ENCODE assay signal across 10 cellular contexts in the genomic region with DNA sequence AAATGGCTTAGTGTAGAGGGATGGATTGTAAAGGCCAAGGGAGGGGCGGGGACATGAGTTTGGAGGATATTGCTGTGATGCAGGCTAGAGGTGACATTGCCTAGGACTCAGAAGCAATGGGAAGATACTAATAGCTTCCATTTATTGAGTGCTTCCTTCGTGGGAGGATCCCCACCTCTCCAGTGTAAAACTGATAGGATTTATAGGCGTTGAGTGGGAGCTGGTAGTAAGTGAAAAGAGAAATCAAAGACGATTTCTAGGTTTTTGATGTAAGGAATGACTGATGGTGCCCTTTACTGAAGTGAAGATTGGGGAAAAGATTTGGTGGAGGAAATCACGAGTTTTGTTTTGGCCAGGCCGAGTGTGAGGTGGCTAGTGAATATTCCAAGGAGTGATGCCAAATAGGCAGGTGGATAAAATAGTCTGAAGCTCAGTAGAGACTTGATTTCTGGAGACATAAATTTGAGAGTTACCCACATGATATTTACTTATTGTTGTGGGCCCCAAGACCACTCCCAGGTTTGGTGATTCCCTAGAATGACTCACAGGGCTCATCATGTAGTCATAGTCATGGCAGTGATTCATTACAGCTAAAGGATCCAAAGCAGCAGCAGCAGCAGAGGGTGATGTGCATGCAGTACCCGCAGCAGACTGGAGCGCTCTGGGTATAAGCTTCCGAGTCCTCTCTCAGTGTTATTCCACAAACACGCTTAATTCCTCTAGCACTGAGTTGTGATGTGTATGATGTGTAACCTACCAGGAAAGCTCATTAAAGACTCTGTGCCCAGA. TPM values are rescaled to one million over a fixed set of nuclear protein-coding genes. Genes with fewer than 3 reads are reported as not detected.
DNase-seq lines count a peak whose midpoint lies in the region; ATAC-seq and TF ChIP-seq lines count a peak whose summit lies in the region.
"Had no signal": no experiment of that assay in that cellular context is flagged by ENCODE, and none has a peak within 500 bp of the region (broad histone marks: within the 10 kb centered on the region; RNA-seq: fewer than 3 reads in every experiment).

No MANE protein-coding gene starts in this region.

- CTCF ChIA-PET in activated CD8-positive, alpha-beta T cell treated with anti-CD3 and anti-CD28 coated beads for 36 hours (lab: Charles Lee) = interaction anchor here (1.4 to 1.9 kb wide), 4 partner anchors 10 to 177 kb away, joined by 4 to 7 read pairs (median 4); a partner anchor contains a TSS
- CTCF ChIA-PET in activated CD8-positive, alpha-beta T cell treated with anti-CD3 and anti-CD28 coated beads, Interleukin-2, amount 10 ng/mL, durations not matched to agents 7 days and 5 days (lab: Charles Lee) = interaction anchor here (0.6 to 2.1 kb wide), 4 partner anchors 10 to 178 kb away, joined by 3 to 7 read pairs (median 3); a partner anchor contains a TSS

- H3K27ac ChIP-seq in MM.1S (ENCODE audit: low read length) = no peak overlapping the region

- H3K27me3 Mint-ChIP-seq in activated CD8-positive, alpha-beta T cell treated with anti-CD3 and anti-CD28 coated beads for 36 hours = no peaks in the 10 kb centered on the region
- H3K27me3 Mint-ChIP-seq in activated CD8-positive, alpha-beta T cell treated with anti-CD3 and anti-CD28 coated beads, Interleukin-2, amount 10 ng/mL, durations not matched to agents 7 days and 5 days (ENCODE audit: low read depth) = no peaks in the 10 kb centered on the region
- no peaks in the 10 kb centered on the region for H3K27me3 Mint-ChIP-seq in activated T-cell treated with anti-CD3 and anti-CD28 coated beads, Interleukin-2, amount 50 U/mL, for 72 hours (ENCODE audit: low read depth)
- H3K27me3 Mint-ChIP-seq in stimulated activated naive B cell treated with anti-CD40 and anti-IgM and Interleukin-4, amounts not matched to agents 10 μg/mL and 1 μg/mL and 100 μg/mL, for 72 hours = no peaks in the 10 kb centered on the region

- no peak for TF ChIP-seq CTCF in activated CD8-positive, alpha-beta T cell treated with anti-CD3 and anti-CD28 coated beads for 36 hours (IDR thresholded peaks at IDR 0.05)
- no peak for TF ChIP-seq CTCF in MM.1S (IDR thresholded peaks at IDR 0.05; ENCODE audit: low read length)

- peaks cover 42% of the 10 kb centered on the region for H3K36me3 Mint-ChIP-seq in activated CD8-positive, alpha-beta T cell treated with anti-CD3 and anti-CD28 coated beads for 36 hours (ENCODE audit: low read depth)
- H3K36me3 Mint-ChIP-seq in activated CD8-positive, alpha-beta T cell treated with anti-CD3 and anti-CD28 coated beads, Interleukin-2, amount 10 ng/mL, durations not matched to agents 7 days and 5 days (ENCODE audit: low read depth) = peaks cover 43% of the 10 kb centered on the region
- peaks cover 0 to 25% of the 10 kb centered on the region in 2 donors for H3K36me3 Mint-ChIP-seq in activated T-cell treated with anti-CD3 and anti-CD28 coated beads, Interleukin-2, amount 50 U/mL, for 72 hours (ENCODE audit: insufficient read depth in 2 of 2)
- peaks cover 18 to 41% of the 10 kb centered on the region in 2 donors for H3K36me3 Mint-ChIP-seq in stimulated activated naive B cell treated with anti-CD40 and anti-IgM and Interleukin-4, amounts not matched to agents 10 μg/mL and 1 μg/mL and 100 μg/mL, for 72 hours

- H4K20me1 ChIP-seq in MM.1S (ENCODE audit: insufficient read depth, low read length) = no peaks in the 10 kb centered on the region

- no peaks in the 10 kb centered on the region for H3K4me1 ChIP-seq in MM.1S (ENCODE audit: low read length)

- no peaks in the 10 kb centered on the region for H3K27me3 ChIP-seq in MM.1S (replicated peaks; ENCODE audit: insufficient read depth, low read length)

- intact Hi-C loops in activated CD8-positive, alpha-beta T cell treated with anti-CD3 and anti-CD28 coated beads for 36 hours (cut with micrococcal nuclease) = no loop called here

- H3K9me3 Mint-ChIP-seq in activated CD8-positive, alpha-beta T cell treated with anti-CD3 and anti-CD28 coated beads for 36 hours = no peaks in the 10 kb centered on the region
- no peaks in the 10 kb centered on the region for H3K9me3 Mint-ChIP-seq in activated CD8-positive, alpha-beta T cell treated with anti-CD3 and anti-CD28 coated beads, Interleukin-2, amount 10 ng/mL, durations not matched to agents 7 days and 5 days (ENCODE audit: insufficient read depth)
- no peaks in the 10 kb centered on the region for H3K9me3 Mint-ChIP-seq in activated T-cell treated with anti-CD3 and anti-CD28 coated beads, Interleukin-2, amount 50 U/mL, for 72 hours
- no peaks in the 10 kb centered on the region for H3K9me3 Mint-ChIP-seq in stimulated activated naive B cell treated with anti-CD40 and anti-IgM and Interleukin-4, amounts not matched to agents 10 μg/mL and 1 μg/mL and 100 μg/mL, for 72 hours

- no peak overlapping the region for H3K4me2 ChIP-seq in MM.1S (ENCODE audit: low read depth, low read length)

- no peak overlapping the region for H3K9ac ChIP-seq in MM.1S (ENCODE audit: low read length)

- no peak overlapping the region for H2AFZ ChIP-seq in MM.1S (ENCODE audit: low read length)

- peak; percentile 35 for DNase-seq in activated CD8-positive, alpha-beta T cell treated with anti-CD3 and anti-CD28 coated beads for 36 hours
- DNase-seq in activated CD8-positive, alpha-beta T cell treated with anti-CD3 and anti-CD28 coated beads, Interleukin-2, amount 10 ng/mL, durations not matched to agents 7 days and 5 days = no peak
- DNase-seq in activated T-cell treated with anti-CD3 and anti-CD28 coated beads, Interleukin-2, amount 50 U/mL, for 72 hours = peak; percentile 27 to 52
- DNase-seq in glomerular visceral epithelial cell (ENCODE audit: extremely low spot score) (peak; percentile 85), NCI-H774 (lab: John Stamatoyannopoulos, UW) (no peak), MM.1S (no peak)
- DNase-seq in stimulated activated naive B cell treated with anti-CD40 and anti-IgM and Interleukin-4, amounts not matched to agents 10 μg/mL and 1 μg/mL and 100 μg/mL, for 72 hours = no peak
- DNase-seq in NK-92 treated with Interleukin-12 subunit alpha and Interleukin-12 subunit beta, amount 100 ng/mL, for 24 hours (lab: John Stamatoyannopoulos, UW) = no peak
- DNase-seq: C1 segment of cervical spinal cord; effector memory CD4-positive, alpha-beta T cell had no signal

- H3K4me1 Mint-ChIP-seq in activated CD8-positive, alpha-beta T cell treated with anti-CD3 and anti-CD28 coated beads for 36 hours (ENCODE audit: low read depth) = peaks cover 46% of the 10 kb centered on the region
- H3K4me1 Mint-ChIP-seq in activated CD8-positive, alpha-beta T cell treated with anti-CD3 and anti-CD28 coated beads, Interleukin-2, amount 10 ng/mL, durations not matched to agents 7 days and 5 days (ENCODE audit: low read depth) = peaks cover 16% of the 10 kb centered on the region
- H3K4me1 Mint-ChIP-seq in activated T-cell treated with anti-CD3 and anti-CD28 coated beads, Interleukin-2, amount 50 U/mL, for 72 hours (ENCODE audit: low read depth) = peaks cover 54% of the 10 kb centered on the region
- peaks cover 14 to 19% of the 10 kb centered on the region in 2 donors for H3K4me1 Mint-ChIP-seq in stimulated activated naive B cell treated with anti-CD40 and anti-IgM and Interleukin-4, amounts not matched to agents 10 μg/mL and 1 μg/mL and 100 μg/mL, for 72 hours

- POLR2A ChIA-PET in activated CD8-positive, alpha-beta T cell treated with anti-CD3 and anti-CD28 coated beads for 36 hours (lab: Charles Lee) = interaction anchor here (0.9 to 3.6 kb wide), 5 partner anchors 9 to 46 kb away, joined by 3 to 23 read pairs (median 3); a partner anchor contains a TSS
- POLR2A ChIA-PET in activated CD8-positive, alpha-beta T cell treated with anti-CD3 and anti-CD28 coated beads, Interleukin-2, amount 10 ng/mL, durations not matched to agents 7 days and 5 days (lab: Charles Lee) = interaction anchor here (1.7 kb wide), 1 partner anchor 10 kb away, joined by 10 read pairs; a partner anchor contains a TSS

- ATAC-seq in activated CD8-positive, alpha-beta T cell treated with anti-CD3 and anti-CD28 coated beads for 36 hours = peak; percentile 79
- no peak for ATAC-seq in activated CD8-positive, alpha-beta T cell treated with anti-CD3 and anti-CD28 coated beads, Interleukin-2, amount 10 ng/mL, durations not matched to agents 7 days and 5 days
- ATAC-seq in activated T-cell treated with anti-CD3 and anti-CD28 coated beads, Interleukin-2, amount 50 U/mL, for 72 hours (replicated peaks in 1 of 2) = peak; percentile 99
- ATAC-seq in stimulated activated naive B cell treated with anti-CD40 and anti-IgM and Interleukin-4, amounts not matched to agents 10 μg/mL and 1 μg/mL and 100 μg/mL, for 72 hours (replicated peaks) = peak in 1 of 2 donors; percentile 33

- no peak overlapping the region for H3K4me3 ChIP-seq in MM.1S (ENCODE audit: low read length)

- peaks cover 98% of the 10 kb centered on the region for H3K79me2 ChIP-seq in MM.1S (ENCODE audit: low read length)

- no peaks in the 10 kb centered on the region for H3K9me2 ChIP-seq in MM.1S (replicated peaks; ENCODE audit: insufficient read depth, low read length)

- no peaks in the 10 kb centered on the region for H3K9me3 ChIP-seq in MM.1S (replicated peaks; ENCODE audit: insufficient read depth, low read length)

- peaks cover 17% of the 10 kb centered on the region; the same call in 1 of the 2 replicates for H3K36me3 ChIP-seq in MM.1S (replicated peaks; ENCODE audit: insufficient read depth, low read length)

- H3F3A ChIP-seq in MM.1S (ENCODE audit: insufficient read depth, low read length) = no peaks in the 10 kb centered on the region

- H3K27ac Mint-ChIP-seq in activated CD8-positive, alpha-beta T cell treated with anti-CD3 and anti-CD28 coated beads for 36 hours = peak overlapping the region; percentile 67
- H3K27ac Mint-ChIP-seq in activated CD8-positive, alpha-beta T cell treated with anti-CD3 and anti-CD28 coated beads, Interleukin-2, amount 10 ng/mL, durations not matched to agents 7 days and 5 days = no peak overlapping the region
- peak overlapping the region; percentile 0 for H3K27ac Mint-ChIP-seq in activated T-cell treated with anti-CD3 and anti-CD28 coated beads, Interleukin-2, amount 50 U/mL, for 72 hours
- H3K27ac Mint-ChIP-seq in stimulated activated naive B cell treated with anti-CD40 and anti-IgM and Interleukin-4, amounts not matched to agents 10 μg/mL and 1 μg/mL and 100 μg/mL, for 72 hours = peak overlapping the region; percentile 3

- no peak overlapping the region for H3K4me3 Mint-ChIP-seq in activated CD8-positive, alpha-beta T cell treated with anti-CD3 and anti-CD28 coated beads for 36 hours
- H3K4me3 Mint-ChIP-seq in activated CD8-positive, alpha-beta T cell treated with anti-CD3 and anti-CD28 coated beads, Interleukin-2, amount 10 ng/mL, durations not matched to agents 7 days and 5 days = no peak overlapping the region
- H3K4me3 Mint-ChIP-seq in activated T-cell treated with anti-CD3 and anti-CD28 coated beads, Interleukin-2, amount 50 U/mL, for 72 hours = peak overlapping the region in 1 of 2 donors; percentile 6
- H3K4me3 Mint-ChIP-seq in stimulated activated naive B cell treated with anti-CD40 and anti-IgM and Interleukin-4, amounts not matched to agents 10 μg/mL and 1 μg/mL and 100 μg/mL, for 72 hours = no peak overlapping the region

RNA-seq across cellular contexts. Expression of a gene that starts 10.2 kb away (rescaled TPM):
- 10 to 100 TPM; 29.1 to 29.3 TPM for total RNA-seq in activated CD8-positive, alpha-beta T cell treated with anti-CD3 and anti-CD28 coated beads for 36 hours
- total RNA-seq in activated CD8-positive, alpha-beta T cell treated with anti-CD3 and anti-CD28 coated beads, Interleukin-2, amount 10 ng/mL, durations not matched to agents 7 days and 5 days = 10 to 100 TPM; 32.4 to 34.3 TPM
- 10 to 100 TPM; 33.3 to 52.3 TPM for total RNA-seq in activated T-cell treated with anti-CD3 and anti-CD28 coated beads, Interleukin-2, amount 50 U/mL, for 72 hours

RNA-seq across cellular contexts. Expression of a gene that starts 10.4 kb away (rescaled TPM):
- total RNA-seq in activated CD8-positive, alpha-beta T cell treated with anti-CD3 and anti-CD28 coated beads for 36 hours = 10 to 100 TPM; 34.1 to 39.7 TPM
- 10 to 100 TPM; 29.3 to 32.2 TPM for total RNA-seq in activated CD8-positive, alpha-beta T cell treated with anti-CD3 and anti-CD28 coated beads, Interleukin-2, amount 10 ng/mL, durations not matched to agents 7 days and 5 days
- 10 to 100 TPM; 25.8 to 26.6 TPM for total RNA-seq in activated T-cell treated with anti-CD3 and anti-CD28 coated beads, Interleukin-2, amount 50 U/mL, for 72 hours

Comparison
In these comparisons a context has a peak if more than half of its experiments do, and no peak if none do; other contexts are left out.
1. DNase-seq: peak in activated CD8-positive, alpha-beta T cell treated with anti-CD3 and anti-CD28 coated beads for 36 hours (single experiment), activated T-cell treated with anti-CD3 and anti-CD28 coated beads, Interleukin-2, amount 50 U/mL, for 72 hours (2 of 2) and glomerular visceral epithelial cell (single experiment); none in activated CD8-positive, alpha-beta T cell treated with anti-CD3 and anti-CD28 coated beads, Interleukin-2, amount 10 ng/mL, durations not matched to agents 7 days and 5 days (single experiment), stimulated activated naive B cell treated with anti-CD40 and anti-IgM and Interleukin-4, amounts not matched to agents 10 μg/mL and 1 μg/mL and 100 μg/mL, for 72 hours (single experiment), NCI-H774 (single experiment), MM.1S (single experiment) and NK-92 treated with Interleukin-12 subunit alpha and Interleukin-12 subunit beta, amount 100 ng/mL, for 24 hours (single experiment).